3 cellular contexts compared by ENCODE assay signal in genomic region chr20:53617791-53618489, GRCh38.
TF ChIP-seq lines count a peak whose summit lies in the region.

No MANE protein-coding gene starts in this region.

TF ChIP-seq in A549, 52 proteins besides CTCF, POLR2A, EP300 and RAD21:
- TF ChIP-seq MAFK (IDR thresholded peaks at IDR 0.05; ENCODE audit: partially characterized antibody) (peak; percentile 76), KDM5A (IDR thresholded peaks at IDR 0.05) (no peak)

TF ChIP-seq in K562, 482 proteins besides CTCF, POLR2A, EP300 and RAD21:
- TF ChIP-seq C11orf30 (IDR thresholded peaks at IDR 0.05; ENCODE audit: low read depth) (peak; percentile 62), ZBTB8A (IDR thresholded peaks at IDR 0.05; ENCODE audit: partially characterized antibody) (no peak), E4F1 (CRISPR knock-in tag; IDR thresholded peaks at IDR 0.05; ENCODE audit: borderline replicate concordance) (no peak), ZNF316 (IDR thresholded peaks at IDR 0.05) (peak; percentile 66), ZBTB11 (CRISPR knock-in tag; IDR thresholded peaks at IDR 0.05) (peak in 1 of 3 experiments; percentile 96; a peak in 2 of 6 replicates), CUX1 (CRISPR knock-in tag; IDR thresholded peaks at IDR 0.05) (0 out of 2 replicates have a peak, but pooled peaks have one; percentile 25), EWSR1 (IDR thresholded peaks at IDR 0.05; ENCODE audit: borderline replicate concordance, low read depth, partially characterized antibody) (peak; percentile 20), MAFF (IDR thresholded peaks at IDR 0.05; ENCODE audit: low read length) (peak; percentile 44), CHD1 (IDR thresholded peaks at IDR 0.05; ENCODE audit: low read length) (no peak), ZNF586 (CRISPR knock-in tag; conservative IDR thresholded peaks at IDR 0.05) (no peak), MAFK (IDR thresholded peaks at IDR 0.05; ENCODE audit: low read length) (peak; percentile 38; the same call in 1 of the 2 replicates)

TF ChIP-seq in HepG2, 621 proteins besides CTCF, POLR2A, EP300 and RAD21:
- TF ChIP-seq MAFF (IDR thresholded peaks at IDR 0.05; ENCODE audit: low read depth, low read length) (peak; percentile 80), MAFK (conservative IDR thresholded peaks at IDR 0.05 in 1 of 2, IDR thresholded peaks at IDR 0.05 in 1 of 2; ENCODE audit: low read length in 2 of 2) (peak; percentile 83 to 92), SIN3A (IDR thresholded peaks at IDR 0.05; ENCODE audit: borderline replicate concordance, low read depth, low read length) (no peak), ZNF556 (CRISPR knock-in tag; IDR thresholded peaks at IDR 0.05; ENCODE audit: borderline replicate concordance) (no peak)
TF ChIP-seq in HepG2: peak in this region for 2.
